ENCODE assay signal across 12 cellular contexts in genomic region chr17:48961516-48962233, GRCh38. TPM values are rescaled to one million over a fixed set of nuclear protein-coding genes. Genes with fewer than 3 reads are reported as not detected.
DNase-seq lines count a peak whose midpoint lies in the region; TF ChIP-seq lines count a peak whose summit lies in the region.
"Had no signal": no experiment of that assay in that cellular context is flagged by ENCODE, and none has a peak within 500 bp of the region (broad histone marks: within the 10 kb centered on the region; RNA-seq: fewer than 3 reads in every experiment).

No MANE protein-coding gene starts in this region.

- DNase-seq in AG04450 (ENCODE audit: low read depth, low spot score): no peak
- peak; percentile 83 for DNase-seq in HT1080 (ENCODE audit: low read depth)
- peak; percentile 77 for DNase-seq in amniotic epithelial cell (ENCODE audit: low read depth)
- DNase-seq in iPS-NIHi11 (ENCODE audit: low spot score): peak; percentile 68
- no peak for DNase-seq in activated CD4-positive, alpha-beta T cell treated with anti-CD3 and anti-CD28 coated beads for 4 hours
- DNase-seq in activated T-cell treated with anti-CD3 and anti-CD28 coated beads, Interleukin-2, amount 50 U/mL, for 48 hours: no peak
- DNase-seq in mesenteric fat pad (ENCODE audit: low spot score): no peak
- DNase-seq in effector CD4-positive, alpha-beta T cell: no peak
- DNase-seq: activated CD4-positive, alpha-beta T cell treated with anti-CD3 and anti-CD28 coated beads for 1 hour had no signal

- no peak for TF ChIP-seq CTCF in AG04450 (IDR thresholded peaks at IDR 0.05; ENCODE audit: low read depth, low read length)

- H3K27me3 ChIP-seq in AG04450 (ENCODE audit: control insufficient read depth, insufficient read depth, low read length): no peaks in the 10 kb centered on the region

- POLR2A ChIA-PET in AG04450 (lab: Yijun Ruan, JAX): interaction anchor here (0.5 to 3.4 kb wide), 7 partner anchors 10 to 374 kb away, joined by 3 to 18 read pairs (median 6); partner anchors contain the start of genes ATP5MC1 and SNF8

- CTCF ChIA-PET in AG04450 (lab: Charles Lee): interaction anchor here (0.5 to 1.1 kb wide), 6 partner anchors 11 to 265 kb away, joined by 4 to 9 read pairs (median 5); no protein-coding TSS in a partner anchor

- no peaks in the 10 kb centered on the region for H3K9me3 ChIP-seq in AG04450 (ENCODE audit: control insufficient read depth, insufficient read depth, low read length)
- H3K9me3 ChIP-seq: BE2C, esophagus muscularis mucosa had no signal

- no peak overlapping the region for H3K4me3 ChIP-seq in AG04450 (ENCODE audit: low read depth, low read length)
- H3K4me3 ChIP-seq: esophagus muscularis mucosa had no signal

- peak overlapping the region; percentile 47 for H3K27ac ChIP-seq in AG04450 (ENCODE audit: low read depth, low read length)
- H3K27ac ChIP-seq: esophagus muscularis mucosa had no signal

RNA-seq across cellular contexts. Expression of gene GIP, which starts 6.7 kb away (rescaled TPM):
- 0.25 and 0.38 TPM in 2 replicates for polyA plus RNA-seq in AG04450 (2011; rRNA removed)
- polyA minus RNA-seq in AG04450 (2011; rRNA and poly(A)+ RNA removed): not detected in 2 replicates
- total RNA-seq in HT1080 (2014; rRNA removed; shearing (Covaris generic)): not detected in 2 replicates
- polyA plus RNA-seq in HT1080 (2015; cell fraction: cytosol; rRNA removed): not detected in 2 replicates
- polyA plus RNA-seq in HT1080 (2015; cell fraction: nucleus; rRNA removed): not detected in 2 replicates
- not detected for total RNA-seq in mesenteric fat pad
- total RNA-seq: esophagus muscularis mucosa, OCI-LY7 had no signal

RNA-seq across cellular contexts. Expression of gene SNF8, which starts 17.0 kb away (rescaled TPM):
- polyA plus RNA-seq in AG04450 (2011; rRNA removed): 116 and 119 TPM in 2 replicates
- 104 and 105 TPM in 2 replicates for polyA minus RNA-seq in AG04450 (2011; rRNA and poly(A)+ RNA removed)
- total RNA-seq in HT1080 (2014; rRNA removed; shearing (Covaris generic)): 124 and 127 TPM in 2 replicates
- polyA plus RNA-seq in HT1080 (2015; cell fraction: cytosol; rRNA removed): 153 and 180 TPM in 2 replicates
- polyA plus RNA-seq in HT1080 (2015; cell fraction: nucleus; rRNA removed): 70.0 and 74.7 TPM in 2 replicates
- total RNA-seq in mesenteric fat pad: 104 TPM

RNA-seq across cellular contexts. Expression of gene IGF2BP1, which starts 35.5 kb away (rescaled TPM):
- polyA plus RNA-seq in AG04450 (2011; rRNA removed): 9.9 and 11.7 TPM in 2 replicates
- polyA minus RNA-seq in AG04450 (2011; rRNA and poly(A)+ RNA removed): 26.8 and 29.3 TPM in 2 replicates
- 18.5 and 18.6 TPM in 2 replicates for total RNA-seq in HT1080 (2014; rRNA removed; shearing (Covaris generic))
- 10.5 and 12.1 TPM in 2 replicates for polyA plus RNA-seq in HT1080 (2015; cell fraction: cytosol; rRNA removed)
- polyA plus RNA-seq in HT1080 (2015; cell fraction: nucleus; rRNA removed): 34.4 and 34.5 TPM in 2 replicates
- not detected for total RNA-seq in mesenteric fat pad
- total RNA-seq: esophagus muscularis mucosa had no signal

RNA-seq across cellular contexts. Expression of gene UBE2Z, which starts 53.5 kb away (rescaled TPM):
- 176 and 178 TPM in 2 replicates for polyA plus RNA-seq in AG04450 (2011; rRNA removed)
- polyA minus RNA-seq in AG04450 (2011; rRNA and poly(A)+ RNA removed): 138 and 142 TPM in 2 replicates
- total RNA-seq in HT1080 (2014; rRNA removed; shearing (Covaris generic)): 94.8 and 123 TPM in 2 replicates
- 98.1 and 101 TPM in 2 replicates for polyA plus RNA-seq in HT1080 (2015; cell fraction: cytosol; rRNA removed)
- 106 and 121 TPM in 2 replicates for polyA plus RNA-seq in HT1080 (2015; cell fraction: nucleus; rRNA removed)
- 57.5 TPM for total RNA-seq in mesenteric fat pad

Comparison
In these comparisons a context has a peak if more than half of its experiments do, and no peak if none do; other contexts are left out.
1. DNase-seq: peak in HT1080 (single experiment), amniotic epithelial cell (single experiment) and iPS-NIHi11 (single experiment); none in AG04450 (single experiment), activated CD4-positive, alpha-beta T cell treated with anti-CD3 and anti-CD28 coated beads for 4 hours (0 of 2), activated T-cell treated with anti-CD3 and anti-CD28 coated beads, Interleukin-2, amount 50 U/mL, for 48 hours (0 of 2), mesenteric fat pad (single experiment) and effector CD4-positive, alpha-beta T cell (single experiment).
2. RNA of gene IGF2BP1, which starts 35.5 kb away (total RNA-seq): 18.5 to 18.6 TPM in HT1080; not detected in mesenteric fat pad (single experiment); every median in the first group is over 10 times any median in the second.